In the genomic region with DNA sequence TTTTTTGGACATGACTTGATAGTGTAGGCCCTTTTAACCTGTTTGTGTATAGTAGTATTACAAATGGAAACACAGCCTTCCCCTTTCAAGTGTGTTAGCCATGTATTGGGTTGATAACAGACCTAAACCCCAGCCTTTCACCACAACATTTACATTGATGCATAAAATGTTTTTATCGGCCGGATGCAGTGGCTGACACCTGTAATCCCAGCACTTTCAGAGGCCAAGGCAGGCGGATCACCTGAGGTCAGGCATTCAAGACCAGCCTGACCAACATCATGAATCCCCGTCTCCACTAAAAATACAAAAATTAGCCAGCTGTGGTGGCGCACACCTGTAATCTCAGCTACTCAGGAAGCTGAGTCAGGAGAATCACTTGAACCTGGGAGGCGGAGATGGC, we compare ENCODE assay signal across 6 cellular contexts. TPM values are rescaled to one million over a fixed set of nuclear protein-coding genes. Genes with fewer than 3 reads are reported as not detected.
"Had no signal": no experiment of that assay in that cellular context is flagged by ENCODE, and none has a peak within 500 bp of the region (broad histone marks: within the 10 kb centered on the region; RNA-seq: fewer than 3 reads in every experiment).

No MANE protein-coding gene starts in this region.

RNA-seq across cellular contexts. Expression of a gene that starts 45.3 kb away (rescaled TPM):
- total RNA-seq: activated naive CD4-positive, alpha-beta T cell treated with anti-CD3 and anti-CD28 coated beads for 36 hours; activated naive CD8-positive, alpha-beta T cell treated with anti-CD3 and anti-CD28 coated beads for 36 hours; activated naive CD8-positive, alpha-beta T cell treated with anti-CD3 and anti-CD28 coated beads, Interleukin-2, amount 10 ng/mL, durations not matched to agents 7 days and 5 days; activated T-helper 1 cell treated with anti-CD3 and anti-CD28 coated beads, Interleukin-12 subunit alpha, Interleukin-12 subunit beta, Interleukin-2, Interleukin-4 antibody, amounts not matched to agents 30 ng/mL and 10 ng/mL and 1 ng/mL, durations not matched to agents 14 hours and 24 hours and 36 hours; activated T-helper 17 cell treated with anti-CD3 and anti-CD28 coated beads, Interleukin-2, amount 50 U/mL, for 72 hours; activated T-helper 2 cell treated with anti-CD3 and anti-CD28 coated beads, Interferon-gamma antibody, Interleukin-2, Interleukin-4, amounts not matched to agents 10 μg/mL and 5 μg/mL and 100 μg/mL, durations not matched to agents 14 hours and 24 hours and 36 hours had no signal
